ENCODE assay signal across 1 cellular context in the genomic region with DNA sequence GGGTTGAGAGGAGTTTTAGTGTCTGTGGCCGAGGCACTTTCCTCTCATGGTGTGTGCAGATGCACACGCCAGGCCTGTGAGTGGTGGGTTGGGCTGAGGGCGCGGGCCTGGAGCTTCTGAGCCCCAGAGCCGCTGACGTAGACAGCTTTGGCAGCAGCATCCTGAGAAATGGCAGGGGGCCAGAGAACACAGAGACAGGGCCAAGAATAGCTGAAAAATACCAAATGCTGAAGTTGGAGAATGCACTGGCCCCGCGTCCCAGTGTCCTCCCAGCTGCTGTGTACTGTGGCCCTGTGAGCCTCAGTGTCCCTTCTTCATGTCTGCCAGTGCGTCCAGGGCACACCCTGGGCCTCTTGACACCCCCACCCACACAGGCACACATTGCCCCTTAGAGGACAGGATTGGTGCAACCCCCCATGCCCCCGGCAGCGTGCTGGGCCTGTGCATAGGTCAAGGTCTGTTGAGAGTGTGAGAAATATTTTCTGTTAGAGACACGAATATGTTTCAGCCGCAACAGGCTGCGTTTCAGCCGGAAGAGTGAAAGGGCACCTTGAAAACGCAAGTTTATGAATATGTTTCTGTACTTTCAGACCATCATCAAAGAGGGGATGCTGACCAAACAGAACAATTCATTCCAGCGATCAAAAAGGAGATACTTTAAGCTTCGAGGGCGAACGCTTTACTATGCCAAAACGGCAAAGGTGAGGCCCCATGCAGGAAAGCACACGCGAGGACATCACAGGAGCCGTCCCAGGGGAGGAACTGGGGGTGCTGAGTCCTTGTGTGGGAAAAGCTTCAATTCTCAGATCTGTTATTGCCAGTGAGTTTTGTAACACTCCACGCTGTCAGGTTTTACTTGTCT.
TF ChIP-seq lines count a peak whose summit lies in the region.

No MANE protein-coding gene starts in this region.

TF ChIP-seq in HepG2, 621 proteins besides CTCF, POLR2A, EP300 and RAD21 (continued from another document and continues in another):
- TF ChIP-seq SP4 (CRISPR knock-in tag; IDR thresholded peaks at IDR 0.05) = no peak
- 0 out of 2 replicates have a peak, but pooled peaks have one; percentile 43 for TF ChIP-seq HES4 (CRISPR knock-in tag; IDR thresholded peaks at IDR 0.05; ENCODE audit: borderline replicate concordance)
- peak; percentile 66; the same call in 1 of the 2 replicates for TF ChIP-seq MTF2 (CRISPR knock-in tag; IDR thresholded peaks at IDR 0.05; ENCODE audit: borderline replicate concordance)
- no peak for TF ChIP-seq MAFG (CRISPR knock-in tag; IDR thresholded peaks at IDR 0.05)
- TF ChIP-seq, protein P1, sequence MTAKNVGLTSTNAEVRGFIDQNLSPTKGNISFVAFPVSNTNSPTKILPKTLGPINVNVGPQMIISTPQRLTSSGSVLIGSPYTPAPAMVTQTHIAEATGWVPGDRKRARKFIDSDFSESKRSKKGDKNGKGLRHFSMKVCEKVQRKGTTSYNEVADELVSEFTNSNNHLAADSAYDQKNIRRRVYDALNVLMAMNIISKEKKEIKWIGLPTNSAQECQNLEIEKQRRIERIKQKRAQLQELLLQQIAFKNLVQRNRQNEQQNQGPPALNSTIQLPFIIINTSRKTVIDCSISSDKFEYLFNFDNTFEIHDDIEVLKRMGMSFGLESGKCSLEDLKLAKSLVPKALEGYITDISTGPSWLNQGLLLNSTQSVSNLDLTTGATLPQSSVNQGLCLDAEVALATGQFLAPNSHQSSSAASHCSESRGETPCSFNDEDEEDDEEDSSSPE (CRISPR knock-in tag; IDR thresholded peaks at IDR 0.05) = peak; percentile 28; the same call in 1 of the 2 replicates
- TF ChIP-seq, protein P2, sequence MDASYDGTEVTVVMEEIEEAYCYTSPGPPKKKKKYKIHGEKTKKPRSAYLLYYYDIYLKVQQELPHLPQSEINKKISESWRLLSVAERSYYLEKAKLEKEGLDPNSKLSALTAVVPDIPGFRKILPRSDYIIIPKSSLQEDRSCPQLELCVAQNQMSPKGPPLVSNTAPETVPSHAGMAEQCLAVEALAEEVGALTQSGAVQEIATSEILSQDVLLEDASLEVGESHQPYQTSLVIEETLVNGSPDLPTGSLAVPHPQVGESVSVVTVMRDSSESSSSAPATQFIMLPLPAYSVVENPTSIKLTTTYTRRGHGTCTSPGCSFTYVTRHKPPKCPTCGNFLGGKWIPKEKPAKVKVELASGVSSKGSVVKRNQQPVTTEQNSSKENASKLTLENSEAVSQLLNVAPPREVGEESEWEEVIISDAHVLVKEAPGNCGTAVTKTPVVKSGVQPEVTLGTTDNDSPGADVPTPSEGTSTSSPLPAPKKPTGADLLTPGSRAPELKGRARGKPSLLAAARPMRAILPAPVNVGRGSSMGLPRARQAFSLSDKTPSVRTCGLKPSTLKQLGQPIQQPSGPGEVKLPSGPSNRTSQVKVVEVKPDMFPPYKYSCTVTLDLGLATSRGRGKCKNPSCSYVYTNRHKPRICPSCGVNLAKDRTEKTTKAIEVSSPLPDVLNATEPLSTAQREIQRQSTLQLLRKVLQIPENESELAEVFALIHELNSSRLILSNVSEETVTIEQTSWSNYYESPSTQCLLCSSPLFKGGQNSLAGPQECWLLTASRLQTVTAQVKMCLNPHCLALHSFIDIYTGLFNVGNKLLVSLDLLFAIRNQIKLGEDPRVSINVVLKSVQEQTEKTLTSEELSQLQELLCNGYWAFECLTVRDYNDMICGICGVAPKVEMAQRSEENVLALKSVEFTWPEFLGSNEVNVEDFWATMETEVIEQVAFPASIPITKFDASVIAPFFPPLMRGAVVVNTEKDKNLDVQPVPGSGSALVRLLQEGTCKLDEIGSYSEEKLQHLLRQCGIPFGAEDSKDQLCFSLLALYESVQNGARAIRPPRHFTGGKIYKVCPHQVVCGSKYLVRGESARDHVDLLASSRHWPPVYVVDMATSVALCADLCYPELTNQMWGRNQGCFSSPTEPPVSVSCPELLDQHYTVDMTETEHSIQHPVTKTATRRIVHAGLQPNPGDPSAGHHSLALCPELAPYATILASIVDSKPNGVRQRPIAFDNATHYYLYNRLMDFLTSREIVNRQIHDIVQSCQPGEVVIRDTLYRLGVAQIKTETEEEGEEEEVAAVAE (CRISPR knock-in tag; IDR thresholded peaks at IDR 0.05; ENCODE audit: borderline replicate concordance) = 0 out of 2 replicates have a peak, but pooled peaks have one; percentile 40
- no peak for TF ChIP-seq GPN1 (CRISPR knock-in tag; IDR thresholded peaks at IDR 0.05; ENCODE audit: borderline replicate concordance)
- TF ChIP-seq SMAD3 (CRISPR knock-in tag; IDR thresholded peaks at IDR 0.05) = no peak
- TF ChIP-seq SCMH1 (CRISPR knock-in tag; IDR thresholded peaks at IDR 0.05; ENCODE audit: borderline replicate concordance) = no peak
- TF ChIP-seq, protein P3, sequence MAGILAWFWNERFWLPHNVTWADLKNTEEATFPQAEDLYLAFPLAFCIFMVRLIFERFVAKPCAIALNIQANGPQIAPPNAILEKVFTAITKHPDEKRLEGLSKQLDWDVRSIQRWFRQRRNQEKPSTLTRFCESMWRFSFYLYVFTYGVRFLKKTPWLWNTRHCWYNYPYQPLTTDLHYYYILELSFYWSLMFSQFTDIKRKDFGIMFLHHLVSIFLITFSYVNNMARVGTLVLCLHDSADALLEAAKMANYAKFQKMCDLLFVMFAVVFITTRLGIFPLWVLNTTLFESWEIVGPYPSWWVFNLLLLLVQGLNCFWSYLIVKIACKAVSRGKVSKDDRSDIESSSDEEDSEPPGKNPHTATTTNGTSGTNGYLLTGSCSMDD (CRISPR knock-in tag; IDR thresholded peaks at IDR 0.05) = no peak
- no peak for TF ChIP-seq ZC3H4 (CRISPR knock-in tag; IDR thresholded peaks at IDR 0.05; ENCODE audit: borderline replicate concordance)
- no peak for TF ChIP-seq ATRX (CRISPR knock-in tag; IDR thresholded peaks at IDR 0.05; ENCODE audit: borderline replicate concordance)
- TF ChIP-seq SP140L (CRISPR knock-in tag; IDR thresholded peaks at IDR 0.05; ENCODE audit: borderline replicate concordance) = no peak
- TF ChIP-seq ZKSCAN5 (CRISPR knock-in tag; IDR thresholded peaks at IDR 0.05) = no peak
- TF ChIP-seq U2AF1 (optimal IDR thresholded peaks at IDR 0.05; ENCODE audit: low read depth, low read length) = no peak
- TF ChIP-seq DNMT1 (CRISPR knock-in tag; IDR thresholded peaks at IDR 0.05) = no peak
- TF ChIP-seq ZNF562 (CRISPR knock-in tag; IDR thresholded peaks at IDR 0.05; ENCODE audit: borderline replicate concordance) = no peak
- TF ChIP-seq, protein P4, sequence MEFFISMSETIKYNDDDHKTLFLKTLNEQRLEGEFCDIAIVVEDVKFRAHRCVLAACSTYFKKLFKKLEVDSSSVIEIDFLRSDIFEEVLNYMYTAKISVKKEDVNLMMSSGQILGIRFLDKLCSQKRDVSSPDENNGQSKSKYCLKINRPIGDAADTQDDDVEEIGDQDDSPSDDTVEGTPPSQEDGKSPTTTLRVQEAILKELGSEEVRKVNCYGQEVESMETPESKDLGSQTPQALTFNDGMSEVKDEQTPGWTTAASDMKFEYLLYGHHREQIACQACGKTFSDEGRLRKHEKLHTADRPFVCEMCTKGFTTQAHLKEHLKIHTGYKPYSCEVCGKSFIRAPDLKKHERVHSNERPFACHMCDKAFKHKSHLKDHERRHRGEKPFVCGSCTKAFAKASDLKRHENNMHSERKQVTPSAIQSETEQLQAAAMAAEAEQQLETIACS (CRISPR knock-in tag; IDR thresholded peaks at IDR 0.05) = no peak
- TF ChIP-seq ZNF431 (CRISPR knock-in tag; IDR thresholded peaks at IDR 0.05; ENCODE audit: borderline replicate concordance, low read depth) = no peak
- TF ChIP-seq KLF15 (CRISPR knock-in tag; IDR thresholded peaks at IDR 0.05; ENCODE audit: borderline replicate concordance) = no peak
- TF ChIP-seq PLRG1 (conservative IDR thresholded peaks at IDR 0.05) = no peak
- no peak for TF ChIP-seq TCF12 (IDR thresholded peaks at IDR 0.05)
- no peak for TF ChIP-seq TCF12 (CRISPR knock-in tag; IDR thresholded peaks at IDR 0.05)
- TF ChIP-seq ZNF225 (CRISPR knock-in tag; IDR thresholded peaks at IDR 0.05) = no peak
- no peak for TF ChIP-seq TBL1XR1 (IDR thresholded peaks at IDR 0.05; ENCODE audit: borderline replicate concordance, low read length, partially characterized antibody)
- TF ChIP-seq, protein P5, sequence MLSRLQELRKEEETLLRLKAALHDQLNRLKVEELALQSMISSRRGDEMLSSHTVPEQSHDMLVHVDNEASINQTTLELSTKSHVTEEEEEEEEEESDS (CRISPR knock-in tag; IDR thresholded peaks at IDR 0.05; ENCODE audit: borderline replicate concordance) = no peak
- peak; percentile 84 for TF ChIP-seq RARA (CRISPR knock-in tag; IDR thresholded peaks at IDR 0.05)
- no peak for TF ChIP-seq CAMTA2 (CRISPR knock-in tag; IDR thresholded peaks at IDR 0.05; ENCODE audit: borderline replicate concordance)
- TF ChIP-seq ZNF556 (CRISPR knock-in tag; IDR thresholded peaks at IDR 0.05; ENCODE audit: borderline replicate concordance) = peak; percentile 74; the same call in 1 of the 2 replicates
- TF ChIP-seq, protein P6, sequence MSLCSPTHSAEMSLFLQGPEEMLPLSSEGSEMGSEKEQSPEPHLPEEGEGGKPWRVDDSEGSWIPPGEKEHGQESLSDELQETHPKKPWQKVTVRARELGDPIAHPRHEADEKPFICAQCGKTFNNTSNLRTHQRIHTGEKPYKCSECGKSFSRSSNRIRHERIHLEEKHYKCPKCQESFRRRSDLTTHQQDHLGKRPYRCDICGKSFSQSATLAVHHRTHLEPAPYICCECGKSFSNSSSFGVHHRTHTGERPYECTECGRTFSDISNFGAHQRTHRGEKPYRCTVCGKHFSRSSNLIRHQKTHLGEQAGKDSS (CRISPR knock-in tag; IDR thresholded peaks at IDR 0.05; ENCODE audit: borderline replicate concordance, low read depth) = peak; percentile 88; the same call in 1 of the 2 replicates
- TF ChIP-seq, protein P7, sequence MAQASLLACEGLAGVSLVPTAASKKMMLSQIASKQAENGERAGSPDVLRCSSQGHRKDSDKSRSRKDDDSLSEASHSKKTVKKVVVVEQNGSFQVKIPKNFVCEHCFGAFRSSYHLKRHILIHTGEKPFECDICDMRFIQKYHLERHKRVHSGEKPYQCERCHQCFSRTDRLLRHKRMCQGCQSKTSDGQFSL (CRISPR knock-in tag; IDR thresholded peaks at IDR 0.05) = peak; percentile 93
- TF ChIP-seq KAT2B (IDR thresholded peaks at IDR 0.05; ENCODE audit: borderline replicate concordance, low read depth, low read length) = no peak
- TF ChIP-seq RBM39 (IDR thresholded peaks at IDR 0.05; ENCODE audit: low read depth, low read length, poor library complexity, severe bottlenecking) = no peak
- TF ChIP-seq, protein P8, sequence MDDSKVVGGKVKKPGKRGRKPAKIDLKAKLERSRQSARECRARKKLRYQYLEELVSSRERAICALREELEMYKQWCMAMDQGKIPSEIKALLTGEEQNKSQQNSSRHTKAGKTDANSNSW (CRISPR knock-in tag; IDR thresholded peaks at IDR 0.05; ENCODE audit: borderline replicate concordance) = no peak
- TF ChIP-seq ZNF256 (CRISPR knock-in tag; conservative IDR thresholded peaks at IDR 0.05) = no peak
- TF ChIP-seq SOX6 (IDR thresholded peaks at IDR 0.05) = no peak
- peak; percentile 72 for TF ChIP-seq SOX6 (CRISPR knock-in tag; IDR thresholded peaks at IDR 0.05)
- TF ChIP-seq, protein P9, sequence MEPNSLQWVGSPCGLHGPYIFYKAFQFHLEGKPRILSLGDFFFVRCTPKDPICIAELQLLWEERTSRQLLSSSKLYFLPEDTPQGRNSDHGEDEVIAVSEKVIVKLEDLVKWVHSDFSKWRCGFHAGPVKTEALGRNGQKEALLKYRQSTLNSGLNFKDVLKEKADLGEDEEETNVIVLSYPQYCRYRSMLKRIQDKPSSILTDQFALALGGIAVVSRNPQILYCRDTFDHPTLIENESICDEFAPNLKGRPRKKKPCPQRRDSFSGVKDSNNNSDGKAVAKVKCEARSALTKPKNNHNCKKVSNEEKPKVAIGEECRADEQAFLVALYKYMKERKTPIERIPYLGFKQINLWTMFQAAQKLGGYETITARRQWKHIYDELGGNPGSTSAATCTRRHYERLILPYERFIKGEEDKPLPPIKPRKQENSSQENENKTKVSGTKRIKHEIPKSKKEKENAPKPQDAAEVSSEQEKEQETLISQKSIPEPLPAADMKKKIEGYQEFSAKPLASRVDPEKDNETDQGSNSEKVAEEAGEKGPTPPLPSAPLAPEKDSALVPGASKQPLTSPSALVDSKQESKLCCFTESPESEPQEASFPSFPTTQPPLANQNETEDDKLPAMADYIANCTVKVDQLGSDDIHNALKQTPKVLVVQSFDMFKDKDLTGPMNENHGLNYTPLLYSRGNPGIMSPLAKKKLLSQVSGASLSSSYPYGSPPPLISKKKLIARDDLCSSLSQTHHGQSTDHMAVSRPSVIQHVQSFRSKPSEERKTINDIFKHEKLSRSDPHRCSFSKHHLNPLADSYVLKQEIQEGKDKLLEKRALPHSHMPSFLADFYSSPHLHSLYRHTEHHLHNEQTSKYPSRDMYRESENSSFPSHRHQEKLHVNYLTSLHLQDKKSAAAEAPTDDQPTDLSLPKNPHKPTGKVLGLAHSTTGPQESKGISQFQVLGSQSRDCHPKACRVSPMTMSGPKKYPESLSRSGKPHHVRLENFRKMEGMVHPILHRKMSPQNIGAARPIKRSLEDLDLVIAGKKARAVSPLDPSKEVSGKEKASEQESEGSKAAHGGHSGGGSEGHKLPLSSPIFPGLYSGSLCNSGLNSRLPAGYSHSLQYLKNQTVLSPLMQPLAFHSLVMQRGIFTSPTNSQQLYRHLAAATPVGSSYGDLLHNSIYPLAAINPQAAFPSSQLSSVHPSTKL (CRISPR knock-in tag; IDR thresholded peaks at IDR 0.05) = peak; percentile 89
- TF ChIP-seq, protein P10, sequence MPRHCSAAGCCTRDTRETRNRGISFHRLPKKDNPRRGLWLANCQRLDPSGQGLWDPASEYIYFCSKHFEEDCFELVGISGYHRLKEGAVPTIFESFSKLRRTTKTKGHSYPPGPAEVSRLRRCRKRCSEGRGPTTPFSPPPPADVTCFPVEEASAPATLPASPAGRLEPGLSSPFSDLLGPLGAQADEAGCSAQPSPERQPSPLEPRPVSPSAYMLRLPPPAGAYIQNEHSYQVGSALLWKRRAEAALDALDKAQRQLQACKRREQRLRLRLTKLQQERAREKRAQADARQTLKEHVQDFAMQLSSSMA (CRISPR knock-in tag; IDR thresholded peaks at IDR 0.05) = no peak
- TF ChIP-seq KMT2B (CRISPR knock-in tag; IDR thresholded peaks at IDR 0.05) = peak; percentile 59; the same call in 1 of the 2 replicates
- TF ChIP-seq MIER3 (CRISPR knock-in tag; IDR thresholded peaks at IDR 0.05; ENCODE audit: borderline replicate concordance) = 0 out of 2 replicates have a peak, but pooled peaks have one; percentile 28
- peak; percentile 36; the same call in 1 of the 2 replicates for TF ChIP-seq POLR2AphosphoS5 (IDR thresholded peaks at IDR 0.05; ENCODE audit: low read depth, low read length)
- no peak for TF ChIP-seq RFX1 (IDR thresholded peaks at IDR 0.05)
- TF ChIP-seq, protein P11, sequence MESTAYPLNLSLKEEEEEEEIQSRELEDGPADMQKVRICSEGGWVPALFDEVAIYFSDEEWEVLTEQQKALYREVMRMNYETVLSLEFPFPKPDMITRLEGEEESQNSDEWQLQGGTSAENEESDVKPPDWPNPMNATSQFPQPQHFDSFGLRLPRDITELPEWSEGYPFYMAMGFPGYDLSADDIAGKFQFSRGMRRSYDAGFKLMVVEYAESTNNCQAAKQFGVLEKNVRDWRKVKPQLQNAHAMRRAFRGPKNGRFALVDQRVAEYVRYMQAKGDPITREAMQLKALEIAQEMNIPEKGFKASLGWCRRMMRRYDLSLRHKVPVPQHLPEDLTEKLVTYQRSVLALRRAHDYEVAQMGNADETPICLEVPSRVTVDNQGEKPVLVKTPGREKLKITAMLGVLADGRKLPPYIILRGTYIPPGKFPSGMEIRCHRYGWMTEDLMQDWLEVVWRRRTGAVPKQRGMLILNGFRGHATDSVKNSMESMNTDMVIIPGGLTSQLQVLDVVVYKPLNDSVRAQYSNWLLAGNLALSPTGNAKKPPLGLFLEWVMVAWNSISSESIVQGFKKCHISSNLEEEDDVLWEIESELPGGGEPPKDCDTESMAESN (CRISPR knock-in tag; conservative IDR thresholded peaks at IDR 0.05) = 0 out of 2 replicates have a peak, but pooled peaks have one; percentile 70
